In the genomic region with DNA sequence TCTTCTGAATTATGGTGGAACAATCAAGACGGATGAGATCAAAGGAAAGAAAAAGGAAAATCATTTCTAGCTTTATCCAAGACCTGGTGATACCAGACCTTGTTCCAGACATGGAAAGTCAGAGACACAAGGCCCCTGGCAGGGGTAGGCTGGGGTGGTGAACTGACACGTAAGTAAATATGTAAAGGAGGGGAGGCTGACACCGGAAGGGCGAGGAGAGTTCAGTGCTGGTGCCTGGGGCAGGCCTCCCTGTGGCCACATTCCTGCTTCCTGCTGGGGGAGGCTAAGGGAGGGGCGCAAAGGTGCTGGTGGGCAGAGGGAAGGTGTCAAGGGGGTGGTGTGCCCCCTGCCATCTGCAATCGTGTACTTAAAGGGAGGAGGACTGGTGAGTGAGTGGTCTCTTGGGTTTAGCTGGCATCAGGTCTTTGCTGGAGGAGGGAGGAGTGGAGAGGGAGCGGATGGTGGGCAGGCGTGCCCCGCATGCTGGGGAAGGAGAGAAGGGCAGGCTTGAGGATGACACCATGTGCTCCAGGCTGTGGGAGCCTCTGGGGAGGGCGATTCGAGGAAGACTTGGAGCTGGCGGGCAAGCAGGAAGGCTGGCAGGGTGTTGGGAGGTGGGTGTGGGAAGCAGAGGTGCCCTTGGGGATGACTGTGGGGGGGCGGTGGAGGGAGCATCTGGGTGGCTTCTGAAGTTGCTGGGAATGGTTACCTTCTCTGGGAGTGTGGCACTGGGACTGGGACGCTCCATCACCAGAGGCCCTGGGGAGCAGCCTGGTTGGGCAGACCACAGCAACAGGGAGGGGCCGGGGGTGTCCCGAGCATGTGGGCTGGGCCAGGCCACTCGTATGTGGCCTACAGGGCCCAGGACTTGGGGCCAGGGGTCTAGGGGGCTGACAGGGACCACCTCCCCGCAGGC, we compare ENCODE assay signal across 8 cellular contexts. TPM values are rescaled to one million over a fixed set of nuclear protein-coding genes. Genes with fewer than 3 reads are reported as not detected.
DNase-seq lines count a peak whose midpoint lies in the region; ATAC-seq, FAIRE-seq and TF ChIP-seq lines count a peak whose summit lies in the region.

No MANE protein-coding gene starts in this region.

- no peak overlapping the region for H3K9ac ChIP-seq in neural progenitor cell

- peak overlapping the region in 53 of 59 donors; percentile 3 to 89 (median 69) for H3K27ac ChIP-seq in dorsolateral prefrontal cortex
- no peak overlapping the region for H3K27ac ChIP-seq in neural progenitor cell

- intact Hi-C loops in dorsolateral prefrontal cortex (cut with DNase I), result loop anchor here in 1 of 2 donors (5.0 kb wide), 1 partner anchor 113 kb away; no protein-coding TSS in a partner anchor

- H3F3A ChIP-seq in neural progenitor cell (ENCODE audit: low read depth), result no peaks in the 10 kb centered on the region

- peak; percentile 89 for FAIRE-seq in GM18507 (lab: Jason Lieb, UNC)

- no peaks in the 10 kb centered on the region for H3K79me2 ChIP-seq in neural progenitor cell (ENCODE audit: low read depth)

- H3K4me3 ChIP-seq in dorsolateral prefrontal cortex (no peak overlapping the region), neural progenitor cell (no peak overlapping the region)

- H3K36me3 Mint-ChIP-seq in neural progenitor cell, result no peaks in the 10 kb centered on the region

- no peaks in the 10 kb centered on the region for H4K20me1 ChIP-seq in neural progenitor cell (ENCODE audit: low read depth)

- H3K27me3 Mint-ChIP-seq in neural progenitor cell (ENCODE audit: insufficient read depth, low read depth), result peaks cover 7% of the 10 kb centered on the region

- peak; percentile 61 for ATAC-seq in HG02798 (IDR thresholded peaks at IDR 0.05; ENCODE audit: poor library complexity, unreplicated experiment)

- DNase-seq in GM18507 (ENCODE audit: extremely low spot score, insufficient read length, low read depth) (no peak), T-helper 9 cell (peak; percentile 27), dorsolateral prefrontal cortex (no peak), neural progenitor cell (ENCODE audit: low spot score) (no peak), NCI-H1694 treated with DMSO at 0.1 percent for 48 hours (lab: John Stamatoyannopoulos, UW) (no peak), COLO668 (lab: John Stamatoyannopoulos, UW; ENCODE audit: unreplicated experiment) (no peak), nucleus accumbens (lab: John Stamatoyannopoulos, UW) (no peak)

- peaks cover 2% of the 10 kb centered on the region for H3K4me1 ChIP-seq in neural progenitor cell

- H3K27ac Mint-ChIP-seq in neural progenitor cell, result peak overlapping the region; percentile 71

- H3K4me3 Mint-ChIP-seq in neural progenitor cell, result no peak overlapping the region

- no peaks in the 10 kb centered on the region for H3K9me3 Mint-ChIP-seq in neural progenitor cell

- H3K9me3 ChIP-seq in neural progenitor cell (ENCODE audit: low read depth), result no peaks in the 10 kb centered on the region

- no peak for TF ChIP-seq CTCF in dorsolateral prefrontal cortex (IDR thresholded peaks at IDR 0.05 in 54 of 56, conservative IDR thresholded peaks at IDR 0.05 in 2 of 56; ENCODE audit: low read depth in 1 of 56, partially characterized antibody in 56 of 56)
- no peak for TF ChIP-seq CTCF in neural progenitor cell (IDR thresholded peaks at IDR 0.05)

- H2AFZ ChIP-seq in neural progenitor cell (replicated peaks), result peak overlapping the region; percentile 7

- peaks cover 37% of the 10 kb centered on the region for H3K4me1 Mint-ChIP-seq in neural progenitor cell

- H3K4me2 ChIP-seq in neural progenitor cell, result no peak overlapping the region

- H3K27me3 ChIP-seq in dorsolateral prefrontal cortex (no peaks in the 10 kb centered on the region), neural progenitor cell (no peaks in the 10 kb centered on the region)

- H3K36me3 ChIP-seq in neural progenitor cell, result no peaks in the 10 kb centered on the region

RNA-seq across cellular contexts. Expression of gene AFAP1, which starts 30.6 kb away (rescaled TPM):
- total RNA-seq in dorsolateral prefrontal cortex, result 10 to 100 TPM; 16.0 to 44.2 (median 28.5) TPM
- 6.7 and 8.2 TPM in 2 replicates for total RNA-seq in neural progenitor cell (ENCODE audit: low replicate concordance)
